In genomic region chr4:33493231-33493630, GRCh38 we compare ENCODE assay signal across 31 cellular contexts.
"Had no signal": no experiment of that assay in that cellular context is flagged by ENCODE, and none has a peak within 500 bp of the region (broad histone marks: within the 10 kb centered on the region; RNA-seq: fewer than 3 reads in every experiment).

No MANE protein-coding gene starts in this region.

- H3K9me3 Mint-ChIP-seq: brain; dendritic cell treated with granulocyte-macrophage colony-stimulating factor and Interleukin-4, amounts not matched to agents 40 ng/mL and 50 ng/mL, for 4 days; endodermal cell; nephron; stimulated activated naive B cell treated with anti-CD40 and anti-IgM and Interleukin-4, amounts not matched to agents 10 μg/mL and 1 μg/mL and 100 μg/mL, for 72 hours had no signal

- H3K4me3 Mint-ChIP-seq: activated CD4-positive, alpha-beta memory T cell treated with anti-CD3 and anti-CD28 coated beads, Interleukin-2, amount 10 ng/mL, durations not matched to agents 7 days and 5 days; activated CD4-positive, alpha-beta T cell treated with anti-CD3 and anti-CD28 coated beads, Interleukin-2, amount 10 ng/mL, durations not matched to agents 7 days and 5 days; activated naive CD4-positive, alpha-beta T cell treated with anti-CD3 and anti-CD28 coated beads, Interleukin-2, amount 10 ng/mL, durations not matched to agents 7 days and 5 days; activated naive CD8-positive, alpha-beta T cell treated with anti-CD3 and anti-CD28 coated beads, Interleukin-2, amount 10 ng/mL, durations not matched to agents 7 days and 5 days; activated T-cell treated with anti-CD3 and anti-CD28 coated beads, Interleukin-2, amount 50 U/mL, for 24 hours; brain; dendritic cell treated with granulocyte-macrophage colony-stimulating factor and Interleukin-4, amounts not matched to agents 40 ng/mL and 50 ng/mL, for 4 days; endodermal cell; nephron; stimulated activated naive B cell treated with anti-CD40 and anti-IgM and Interleukin-4, amounts not matched to agents 10 μg/mL and 1 μg/mL and 100 μg/mL, for 72 hours; WTC11 had no signal

- H3K36me3 Mint-ChIP-seq: activated naive CD4-positive, alpha-beta T cell treated with anti-CD3 and anti-CD28 coated beads, Interleukin-2, amount 10 ng/mL, durations not matched to agents 7 days and 5 days; activated naive CD8-positive, alpha-beta T cell treated with anti-CD3 and anti-CD28 coated beads, Interleukin-2, amount 10 ng/mL, durations not matched to agents 7 days and 5 days; brain; stimulated activated naive B cell treated with anti-CD40 and anti-IgM and Interleukin-4, amounts not matched to agents 10 μg/mL and 1 μg/mL and 100 μg/mL, for 72 hours; WTC11 had no signal

- H3K4me3 ChIP-seq: ascending aorta, esophagus squamous epithelium, gastrocnemius medialis, hepatocyte, stomach, thyroid gland had no signal

- DNase-seq: activated CD4-positive, alpha-beta memory T cell treated with anti-CD3 and anti-CD28 coated beads, Interleukin-2, amount 10 ng/mL, durations not matched to agents 7 days and 5 days; activated CD4-positive, alpha-beta T cell treated with anti-CD3 and anti-CD28 coated beads for 1 hour; activated CD4-positive, alpha-beta T cell treated with anti-CD3 and anti-CD28 coated beads, Interleukin-2, amount 10 ng/mL, durations not matched to agents 7 days and 5 days; activated CD8-positive, alpha-beta memory T cell treated with anti-CD3 and anti-CD28 coated beads, Interleukin-2, amount 50 U/mL, for 48 hours; activated gamma-delta T cell; activated naive CD4-positive, alpha-beta T cell treated with anti-CD3 and anti-CD28 coated beads, Interleukin-2, amount 10 ng/mL, durations not matched to agents 7 days and 5 days; activated naive CD8-positive, alpha-beta T cell treated with anti-CD3 and anti-CD28 coated beads, Interleukin-2, amount 10 ng/mL, durations not matched to agents 7 days and 5 days; activated T-cell treated with anti-CD3 and anti-CD28 coated beads, Interleukin-2, amount 50 U/mL, for 24 hours; caudate nucleus; endodermal cell; esophagus squamous epithelium; gastrocnemius medialis; glutamatergic neuron; islet precursor cell; left cardiac atrium; mammary epithelial cell; posterior cingulate gyrus; right cardiac atrium; stimulated activated CD4-positive, alpha-beta T cell treated with anti-CD3 and anti-CD28 coated beads, Interleukin-15, amount 100 ng/mL, for 24 hours; stimulated activated CD4-positive, alpha-beta T cell treated with anti-CD3 and anti-CD28 coated beads, Interleukin-2, amount 100 ng/mL, for 24 hours; stimulated activated naive B cell treated with anti-CD40 and anti-IgM and Interleukin-4, amounts not matched to agents 10 μg/mL and 1 μg/mL and 100 μg/mL, for 72 hours; stomach; T-helper 2 cell; thyroid gland had no signal

- H3K4me1 Mint-ChIP-seq: activated CD4-positive, alpha-beta memory T cell treated with anti-CD3 and anti-CD28 coated beads, Interleukin-2, amount 10 ng/mL, durations not matched to agents 7 days and 5 days; activated CD4-positive, alpha-beta T cell treated with anti-CD3 and anti-CD28 coated beads, Interleukin-2, amount 10 ng/mL, durations not matched to agents 7 days and 5 days; activated naive CD4-positive, alpha-beta T cell treated with anti-CD3 and anti-CD28 coated beads, Interleukin-2, amount 10 ng/mL, durations not matched to agents 7 days and 5 days; activated naive CD8-positive, alpha-beta T cell treated with anti-CD3 and anti-CD28 coated beads, Interleukin-2, amount 10 ng/mL, durations not matched to agents 7 days and 5 days; endodermal cell; nephron; stimulated activated naive B cell treated with anti-CD40 and anti-IgM and Interleukin-4, amounts not matched to agents 10 μg/mL and 1 μg/mL and 100 μg/mL, for 72 hours; WTC11 had no signal

- ATAC-seq: gastrocnemius medialis; left cardiac atrium; right cardiac atrium; stimulated activated naive B cell treated with anti-CD40 and anti-IgM and Interleukin-4, amounts not matched to agents 10 μg/mL and 1 μg/mL and 100 μg/mL, for 72 hours; WTC11 had no signal

- H3K27ac ChIP-seq: ascending aorta, epithelial cell of prostate, esophagus squamous epithelium, gastrocnemius medialis, hepatocyte, stomach, thyroid gland had no signal

- H3K27me3 Mint-ChIP-seq: activated CD4-positive, alpha-beta memory T cell treated with anti-CD3 and anti-CD28 coated beads, Interleukin-2, amount 10 ng/mL, durations not matched to agents 7 days and 5 days; activated CD4-positive, alpha-beta T cell treated with anti-CD3 and anti-CD28 coated beads, Interleukin-2, amount 10 ng/mL, durations not matched to agents 7 days and 5 days; activated naive CD4-positive, alpha-beta T cell treated with anti-CD3 and anti-CD28 coated beads, Interleukin-2, amount 10 ng/mL, durations not matched to agents 7 days and 5 days; activated naive CD8-positive, alpha-beta T cell treated with anti-CD3 and anti-CD28 coated beads, Interleukin-2, amount 10 ng/mL, durations not matched to agents 7 days and 5 days; activated T-cell treated with anti-CD3 and anti-CD28 coated beads, Interleukin-2, amount 50 U/mL, for 24 hours; brain; dendritic cell treated with granulocyte-macrophage colony-stimulating factor and Interleukin-4, amounts not matched to agents 40 ng/mL and 50 ng/mL, for 4 days; stimulated activated naive B cell treated with anti-CD40 and anti-IgM and Interleukin-4, amounts not matched to agents 10 μg/mL and 1 μg/mL and 100 μg/mL, for 72 hours had no signal

- H3K4me1 ChIP-seq: ascending aorta, esophagus squamous epithelium, gastrocnemius medialis, stomach, thyroid gland had no signal

- H3K36me3 ChIP-seq: ascending aorta, esophagus squamous epithelium, gastrocnemius medialis, stomach, thyroid gland had no signal

- H3K9me3 ChIP-seq: ascending aorta, esophagus squamous epithelium, gastrocnemius medialis, stomach, thyroid gland had no signal

- H3K27ac Mint-ChIP-seq: activated CD4-positive, alpha-beta memory T cell treated with anti-CD3 and anti-CD28 coated beads, Interleukin-2, amount 10 ng/mL, durations not matched to agents 7 days and 5 days; activated CD4-positive, alpha-beta T cell treated with anti-CD3 and anti-CD28 coated beads, Interleukin-2, amount 10 ng/mL, durations not matched to agents 7 days and 5 days; activated naive CD4-positive, alpha-beta T cell treated with anti-CD3 and anti-CD28 coated beads, Interleukin-2, amount 10 ng/mL, durations not matched to agents 7 days and 5 days; activated naive CD8-positive, alpha-beta T cell treated with anti-CD3 and anti-CD28 coated beads, Interleukin-2, amount 10 ng/mL, durations not matched to agents 7 days and 5 days; activated T-cell treated with anti-CD3 and anti-CD28 coated beads, Interleukin-2, amount 50 U/mL, for 24 hours; brain; dendritic cell treated with granulocyte-macrophage colony-stimulating factor and Interleukin-4, amounts not matched to agents 40 ng/mL and 50 ng/mL, for 4 days; endodermal cell; nephron; stimulated activated naive B cell treated with anti-CD40 and anti-IgM and Interleukin-4, amounts not matched to agents 10 μg/mL and 1 μg/mL and 100 μg/mL, for 72 hours; WTC11 had no signal

- H3K27me3 ChIP-seq: ascending aorta, esophagus squamous epithelium, gastrocnemius medialis, hepatocyte, stomach, thyroid gland had no signal
